In genomic region chr12:122721057-122721545, GRCh38 we compare ENCODE assay signal across 17 cellular contexts. TPM values are rescaled to one million over a fixed set of nuclear protein-coding genes. Genes with fewer than 3 reads are reported as not detected.
A peak's percentile ranks its signal among the peaks of the same experiment; 100 is the strongest.
DNase-seq lines count a peak whose midpoint lies in the region; ATAC-seq and TF ChIP-seq lines count a peak whose summit lies in the region.
"Had no signal": no experiment of that assay in that cellular context is flagged by ENCODE, and none has a peak within 500 bp of the region (broad histone marks: within the 10 kb centered on the region; RNA-seq: fewer than 3 reads in every experiment).

No MANE protein-coding gene starts in this region.

- H3K9me3 ChIP-seq in thyroid gland: no peaks in the 10 kb centered on the region
- H3K9me3 ChIP-seq: A549, testis had no signal

- no peaks in the 10 kb centered on the region for H3K27me3 ChIP-seq in thyroid gland
- H3K27me3 ChIP-seq: testis had no signal

- H3K4me1 Mint-ChIP-seq in activated CD8-positive, alpha-beta T cell treated with anti-CD3 and anti-CD28 coated beads for 36 hours (ENCODE audit: low read depth): peaks cover 32% of the 10 kb centered on the region
- H3K4me1 Mint-ChIP-seq in activated CD8-positive, alpha-beta T cell treated with anti-CD3 and anti-CD28 coated beads, Interleukin-2, amount 10 ng/mL, durations not matched to agents 7 days and 5 days (ENCODE audit: low read depth): peaks cover 21% of the 10 kb centered on the region
- H3K4me1 Mint-ChIP-seq in activated CD4-positive, alpha-beta memory T cell treated with anti-CD3 and anti-CD28 coated beads, Interleukin-2, amount 10 ng/mL, durations not matched to agents 7 days and 5 days: peaks cover 40% of the 10 kb centered on the region
- peaks cover 49% of the 10 kb centered on the region for H3K4me1 Mint-ChIP-seq in stimulated activated memory B cell treated with anti-CD40 and anti-IgM and Interleukin-4, amounts not matched to agents 10 μg/mL and 1 μg/mL and 100 μg/mL, for 72 hours

- H3K4me1 ChIP-seq in thyroid gland: peaks cover 5 to 17% of the 10 kb centered on the region in 2 donors
- H3K4me1 ChIP-seq: testis had no signal

- ATAC-seq in activated CD8-positive, alpha-beta T cell treated with anti-CD3 and anti-CD28 coated beads for 36 hours: peak; percentile 34
- ATAC-seq in activated CD8-positive, alpha-beta T cell treated with anti-CD3 and anti-CD28 coated beads, Interleukin-2, amount 10 ng/mL, durations not matched to agents 7 days and 5 days: no peak
- peak; percentile 37 for ATAC-seq in stimulated activated memory B cell treated with anti-CD40 and anti-IgM and Interleukin-4, amounts not matched to agents 10 μg/mL and 1 μg/mL and 100 μg/mL, for 72 hours
- ATAC-seq: A549 had no signal

- CTCF ChIA-PET in activated CD8-positive, alpha-beta T cell treated with anti-CD3 and anti-CD28 coated beads for 36 hours (lab: Charles Lee): no interaction called here
- CTCF ChIA-PET in activated CD8-positive, alpha-beta T cell treated with anti-CD3 and anti-CD28 coated beads, Interleukin-2, amount 10 ng/mL, durations not matched to agents 7 days and 5 days (lab: Charles Lee): no interaction called here
- CTCF ChIA-PET in activated CD4-positive, alpha-beta memory T cell treated with anti-CD3 and anti-CD28 coated beads, Interleukin-2, amount 10 ng/mL, durations not matched to agents 7 days and 5 days (lab: Charles Lee): no interaction called here

- intact Hi-C loops in activated CD8-positive, alpha-beta T cell treated with anti-CD3 and anti-CD28 coated beads for 36 hours (cut with micrococcal nuclease): no loop called here
- intact Hi-C loops in thyroid gland (cut with DNase I): no loop called here

- 80 to 83% methylated on average over 11 of the region's 11 CpGs for WGBS in thyroid gland, 2 donors

- no peak overlapping the region for H3K4me3 Mint-ChIP-seq in activated CD8-positive, alpha-beta T cell treated with anti-CD3 and anti-CD28 coated beads for 36 hours
- no peak overlapping the region for H3K4me3 Mint-ChIP-seq in activated CD8-positive, alpha-beta T cell treated with anti-CD3 and anti-CD28 coated beads, Interleukin-2, amount 10 ng/mL, durations not matched to agents 7 days and 5 days
- peak overlapping the region; percentile 0 for H3K4me3 Mint-ChIP-seq in activated CD4-positive, alpha-beta memory T cell treated with anti-CD3 and anti-CD28 coated beads, Interleukin-2, amount 10 ng/mL, durations not matched to agents 7 days and 5 days
- peak overlapping the region; percentile 33 for H3K4me3 Mint-ChIP-seq in stimulated activated memory B cell treated with anti-CD40 and anti-IgM and Interleukin-4, amounts not matched to agents 10 μg/mL and 1 μg/mL and 100 μg/mL, for 72 hours

- POLR2A ChIA-PET in activated CD8-positive, alpha-beta T cell treated with anti-CD3 and anti-CD28 coated beads for 36 hours (lab: Charles Lee): no interaction called here
- POLR2A ChIA-PET in activated CD8-positive, alpha-beta T cell treated with anti-CD3 and anti-CD28 coated beads, Interleukin-2, amount 10 ng/mL, durations not matched to agents 7 days and 5 days (lab: Charles Lee): no interaction called here
- POLR2A ChIA-PET in activated CD4-positive, alpha-beta memory T cell treated with anti-CD3 and anti-CD28 coated beads, Interleukin-2, amount 10 ng/mL, durations not matched to agents 7 days and 5 days (lab: Charles Lee): interaction anchor here (0.9 kb wide), 1 partner anchor 11 kb away, joined by 4 read pairs; no protein-coding TSS in a partner anchor

- no peak for TF ChIP-seq CTCF in activated CD8-positive, alpha-beta T cell treated with anti-CD3 and anti-CD28 coated beads for 36 hours (IDR thresholded peaks at IDR 0.05)
- TF ChIP-seq CTCF in fibroblast of villous mesenchyme (IDR thresholded peaks at IDR 0.05; ENCODE audit: insufficient read depth, low read depth, low read length) (no peak), thyroid gland (IDR thresholded peaks at IDR 0.05) (no peak)

- H3K4me3 ChIP-seq in fibroblast of villous mesenchyme (ENCODE audit: low read depth, low read length) (no peak overlapping the region), thyroid gland (replicated peaks in 1 of 3) (no peak overlapping the region)
- H3K4me3 ChIP-seq: A549, lung, testis had no signal

- H3K36me3 Mint-ChIP-seq in activated CD8-positive, alpha-beta T cell treated with anti-CD3 and anti-CD28 coated beads for 36 hours (ENCODE audit: low read depth): no peaks in the 10 kb centered on the region
- no peaks in the 10 kb centered on the region for H3K36me3 Mint-ChIP-seq in activated CD8-positive, alpha-beta T cell treated with anti-CD3 and anti-CD28 coated beads, Interleukin-2, amount 10 ng/mL, durations not matched to agents 7 days and 5 days (ENCODE audit: low read depth)
- no peaks in the 10 kb centered on the region for H3K36me3 Mint-ChIP-seq in activated CD4-positive, alpha-beta memory T cell treated with anti-CD3 and anti-CD28 coated beads, Interleukin-2, amount 10 ng/mL, durations not matched to agents 7 days and 5 days (ENCODE audit: low read depth)
- no peaks in the 10 kb centered on the region for H3K36me3 Mint-ChIP-seq in stimulated activated memory B cell treated with anti-CD40 and anti-IgM and Interleukin-4, amounts not matched to agents 10 μg/mL and 1 μg/mL and 100 μg/mL, for 72 hours

- no peak for DNase-seq in activated CD8-positive, alpha-beta T cell treated with anti-CD3 and anti-CD28 coated beads for 36 hours
- DNase-seq in activated CD8-positive, alpha-beta T cell treated with anti-CD3 and anti-CD28 coated beads, Interleukin-2, amount 10 ng/mL, durations not matched to agents 7 days and 5 days: no peak
- no peak for DNase-seq in activated CD4-positive, alpha-beta memory T cell treated with anti-CD3 and anti-CD28 coated beads, Interleukin-2, amount 10 ng/mL, durations not matched to agents 7 days and 5 days
- DNase-seq in fibroblast of villous mesenchyme (ENCODE audit: low read depth) (peak; percentile 47), thyroid gland (no peak), HT-29 (ENCODE audit: low spot score) (no peak), midbrain (lab: John Stamatoyannopoulos, UW) (no peak)
- DNase-seq: activated effector memory CD4-positive, alpha-beta T cell treated with anti-CD3 and anti-CD28 coated beads, Interleukin-2, amount 50 U/mL, for 16 hours; cortex of kidney; NCI-H510A; posterior cingulate gyrus; testis had no signal

- no peaks in the 10 kb centered on the region for H3K9me3 Mint-ChIP-seq in activated CD8-positive, alpha-beta T cell treated with anti-CD3 and anti-CD28 coated beads for 36 hours
- no peaks in the 10 kb centered on the region for H3K9me3 Mint-ChIP-seq in activated CD8-positive, alpha-beta T cell treated with anti-CD3 and anti-CD28 coated beads, Interleukin-2, amount 10 ng/mL, durations not matched to agents 7 days and 5 days (ENCODE audit: insufficient read depth)
- no peaks in the 10 kb centered on the region for H3K9me3 Mint-ChIP-seq in activated CD4-positive, alpha-beta memory T cell treated with anti-CD3 and anti-CD28 coated beads, Interleukin-2, amount 10 ng/mL, durations not matched to agents 7 days and 5 days
- no peaks in the 10 kb centered on the region for H3K9me3 Mint-ChIP-seq in stimulated activated memory B cell treated with anti-CD40 and anti-IgM and Interleukin-4, amounts not matched to agents 10 μg/mL and 1 μg/mL and 100 μg/mL, for 72 hours

- peak overlapping the region; percentile 43 for H3K27ac Mint-ChIP-seq in activated CD8-positive, alpha-beta T cell treated with anti-CD3 and anti-CD28 coated beads for 36 hours
- H3K27ac Mint-ChIP-seq in activated CD8-positive, alpha-beta T cell treated with anti-CD3 and anti-CD28 coated beads, Interleukin-2, amount 10 ng/mL, durations not matched to agents 7 days and 5 days: no peak overlapping the region
- peak overlapping the region; percentile 21 for H3K27ac Mint-ChIP-seq in activated CD4-positive, alpha-beta memory T cell treated with anti-CD3 and anti-CD28 coated beads, Interleukin-2, amount 10 ng/mL, durations not matched to agents 7 days and 5 days
- H3K27ac Mint-ChIP-seq in stimulated activated memory B cell treated with anti-CD40 and anti-IgM and Interleukin-4, amounts not matched to agents 10 μg/mL and 1 μg/mL and 100 μg/mL, for 72 hours: peak overlapping the region; percentile 30

- peaks cover 8% of the 10 kb centered on the region for H3K27me3 Mint-ChIP-seq in activated CD8-positive, alpha-beta T cell treated with anti-CD3 and anti-CD28 coated beads for 36 hours
- no peaks in the 10 kb centered on the region for H3K27me3 Mint-ChIP-seq in activated CD8-positive, alpha-beta T cell treated with anti-CD3 and anti-CD28 coated beads, Interleukin-2, amount 10 ng/mL, durations not matched to agents 7 days and 5 days (ENCODE audit: low read depth)
- peaks cover 2% of the 10 kb centered on the region for H3K27me3 Mint-ChIP-seq in activated CD4-positive, alpha-beta memory T cell treated with anti-CD3 and anti-CD28 coated beads, Interleukin-2, amount 10 ng/mL, durations not matched to agents 7 days and 5 days
- peaks cover 37% of the 10 kb centered on the region for H3K27me3 Mint-ChIP-seq in stimulated activated memory B cell treated with anti-CD40 and anti-IgM and Interleukin-4, amounts not matched to agents 10 μg/mL and 1 μg/mL and 100 μg/mL, for 72 hours

- no peak for TF ChIP-seq POLR2A in thyroid gland (IDR thresholded peaks at IDR 0.05)

- no peaks in the 10 kb centered on the region for H3K36me3 ChIP-seq in thyroid gland

- H3K27ac ChIP-seq in thyroid gland: no peak overlapping the region
- H3K27ac ChIP-seq: A549, HL-60, testis had no signal

RNA-seq across cellular contexts. Expression of gene HCAR3, which starts 4.5 kb away (rescaled TPM):
- total RNA-seq in activated CD8-positive, alpha-beta T cell treated with anti-CD3 and anti-CD28 coated beads for 36 hours: not detected
- not detected for total RNA-seq in activated CD8-positive, alpha-beta T cell treated with anti-CD3 and anti-CD28 coated beads, Interleukin-2, amount 10 ng/mL, durations not matched to agents 7 days and 5 days
- total RNA-seq in activated CD4-positive, alpha-beta memory T cell treated with anti-CD3 and anti-CD28 coated beads, Interleukin-2, amount 10 ng/mL, durations not matched to agents 7 days and 5 days: not detected
- total RNA-seq in fibroblast of villous mesenchyme: not detected in 2 replicates
- under 1 TPM in 2 of 4 donors, not detected in 2; 0.42 to 0.56 TPM for total RNA-seq in thyroid gland
- 0.73 and 1.3 TPM in 2 replicates for total RNA-seq in HT-29 (2014; rRNA removed; shearing (Covaris generic))
- total RNA-seq: glomerular endothelial cell had no signal

RNA-seq across cellular contexts. Expression of gene HCAR1, which starts 9.5 kb away (rescaled TPM):
- under 1 TPM; 0.18 to 0.25 TPM for total RNA-seq in activated CD8-positive, alpha-beta T cell treated with anti-CD3 and anti-CD28 coated beads for 36 hours
- total RNA-seq in activated CD8-positive, alpha-beta T cell treated with anti-CD3 and anti-CD28 coated beads, Interleukin-2, amount 10 ng/mL, durations not matched to agents 7 days and 5 days: under 1 TPM; 0.08 TPM
- under 1 TPM; 0.28 to 0.30 TPM for total RNA-seq in activated CD4-positive, alpha-beta memory T cell treated with anti-CD3 and anti-CD28 coated beads, Interleukin-2, amount 10 ng/mL, durations not matched to agents 7 days and 5 days
- total RNA-seq in fibroblast of villous mesenchyme (0.43 and 0.97 TPM in 2 replicates), thyroid gland (1 to 10 TPM in 3 of 4 donors, under 1 TPM in 1; 0.92 to 4.0 (median 2.0) TPM)
- total RNA-seq in HT-29 (2014; rRNA removed; shearing (Covaris generic)): 31.8 and 38.4 TPM in 2 replicates

RNA-seq across cellular contexts. Expression of gene HCAR2, which starts 17.9 kb away (rescaled TPM):
- not detected for total RNA-seq in activated CD8-positive, alpha-beta T cell treated with anti-CD3 and anti-CD28 coated beads for 36 hours
- not detected for total RNA-seq in activated CD8-positive, alpha-beta T cell treated with anti-CD3 and anti-CD28 coated beads, Interleukin-2, amount 10 ng/mL, durations not matched to agents 7 days and 5 days
- not detected for total RNA-seq in activated CD4-positive, alpha-beta memory T cell treated with anti-CD3 and anti-CD28 coated beads, Interleukin-2, amount 10 ng/mL, durations not matched to agents 7 days and 5 days
- total RNA-seq in fibroblast of villous mesenchyme (under 0.01 TPM in 1 of 2 replicates, not detected in the other), thyroid gland (not detected)
- 0.56 and 1.1 TPM in 2 replicates for total RNA-seq in HT-29 (2014; rRNA removed; shearing (Covaris generic))
- total RNA-seq: glomerular endothelial cell had no signal

RNA-seq across cellular contexts. Expression of gene DENR, which starts 31.5 kb away (rescaled TPM):
- 10 to 100 TPM; 56.3 to 57.2 TPM for total RNA-seq in activated CD8-positive, alpha-beta T cell treated with anti-CD3 and anti-CD28 coated beads for 36 hours
- 10 to 100 TPM; 54.6 to 54.9 TPM for total RNA-seq in activated CD8-positive, alpha-beta T cell treated with anti-CD3 and anti-CD28 coated beads, Interleukin-2, amount 10 ng/mL, durations not matched to agents 7 days and 5 days
- total RNA-seq in activated CD4-positive, alpha-beta memory T cell treated with anti-CD3 and anti-CD28 coated beads, Interleukin-2, amount 10 ng/mL, durations not matched to agents 7 days and 5 days: 10 to 100 TPM; 52.5 to 55.9 TPM
- total RNA-seq in fibroblast of villous mesenchyme: 40.3 and 46.6 TPM in 2 replicates
- total RNA-seq in thyroid gland: 10 to 100 TPM; 19.5 to 52.1 (median 29.9) TPM
- 30.8 and 31.4 TPM in 2 replicates for total RNA-seq in HT-29 (2014; rRNA removed; shearing (Covaris generic))

RNA-seq across cellular contexts. Expression of gene CCDC62, which starts 53.3 kb away (rescaled TPM):
- under 1 TPM; 0.45 to 0.61 TPM for total RNA-seq in activated CD8-positive, alpha-beta T cell treated with anti-CD3 and anti-CD28 coated beads for 36 hours
- under 1 TPM; 0.60 to 0.63 TPM for total RNA-seq in activated CD8-positive, alpha-beta T cell treated with anti-CD3 and anti-CD28 coated beads, Interleukin-2, amount 10 ng/mL, durations not matched to agents 7 days and 5 days
- under 1 TPM; 0.40 to 0.48 TPM for total RNA-seq in activated CD4-positive, alpha-beta memory T cell treated with anti-CD3 and anti-CD28 coated beads, Interleukin-2, amount 10 ng/mL, durations not matched to agents 7 days and 5 days
- total RNA-seq in fibroblast of villous mesenchyme (0.32 and 0.86 TPM in 2 replicates), thyroid gland (under 1 TPM; 0.21 to 0.81 (median 0.23) TPM)
- total RNA-seq in HT-29 (2014; rRNA removed; shearing (Covaris generic)): 0.05 TPM in 1 of 2 replicates, not detected in the other

Comparison
In these comparisons a context has a peak if more than half of its experiments do, and no peak if none do; other contexts are left out.
1. H3K4me3 Mint-ChIP-seq: peak in activated CD4-positive, alpha-beta memory T cell treated with anti-CD3 and anti-CD28 coated beads, Interleukin-2, amount 10 ng/mL, durations not matched to agents 7 days and 5 days (single experiment) and stimulated activated memory B cell treated with anti-CD40 and anti-IgM and Interleukin-4, amounts not matched to agents 10 μg/mL and 1 μg/mL and 100 μg/mL, for 72 hours (single experiment); none in activated CD8-positive, alpha-beta T cell treated with anti-CD3 and anti-CD28 coated beads for 36 hours (single experiment) and activated CD8-positive, alpha-beta T cell treated with anti-CD3 and anti-CD28 coated beads, Interleukin-2, amount 10 ng/mL, durations not matched to agents 7 days and 5 days (single experiment).